ENCODE assay signal across 8 cellular contexts in genomic region chr14:49769171-49769570, GRCh38. TPM values are rescaled to one million over a fixed set of nuclear protein-coding genes. Genes with fewer than 3 reads are reported as not detected.
A peak's percentile ranks its signal among the peaks of the same experiment; 100 is the strongest.
DNase-seq lines count a peak whose midpoint lies in the region; ATAC-seq and TF ChIP-seq lines count a peak whose summit lies in the region.

No MANE protein-coding gene starts in this region.

- H3K23ac ChIP-seq in mesenchymal stem cell (ENCODE audit: low read length in 2 of 2) = no peak overlapping the region

- POLR2A ChIA-PET in CD4-positive, alpha-beta memory T cell (lab: Charles Lee; ENCODE audit: partially characterized antibody) = interaction anchor here (0.6 to 6.2 kb wide), 18 partner anchors 8 to 543 kb away, joined by 3 to 153 read pairs (median 16); partner anchors contain the start of genes DMAC2L, DNAAF2, KLHDC1 and L2HGDH

- H3K27ac ChIP-seq in CD4-positive, alpha-beta memory T cell (ENCODE audit: low read depth, low read length) = peak overlapping the region; percentile 95
- peak overlapping the region; percentile 85 for H3K27ac ChIP-seq in mammary epithelial cell (ENCODE audit: insufficient read depth, low read depth, low read length)
- no peak overlapping the region for H3K27ac ChIP-seq in mesenchymal stem cell (ENCODE audit: low read length, poor library complexity, severe bottlenecking)
- H3K27ac ChIP-seq in aorta (ENCODE audit: low read depth in 1 of 2, low read length in 2 of 2) = peak overlapping the region in 1 of 2 donors; percentile 96

- H3K4ac ChIP-seq in mesenchymal stem cell (ENCODE audit: low read depth in 1 of 2, low read length in 2 of 2) = no peak overlapping the region

- no peak overlapping the region for H2BK15ac ChIP-seq in mesenchymal stem cell (ENCODE audit: low read depth, poor library complexity, severe bottlenecking)

- peaks cover 6% of the 10 kb centered on the region; the same call in 1 of the 2 replicates for H3F3A ChIP-seq in Loucy (ENCODE audit: low read depth)

- no peaks in the 10 kb centered on the region for H3K9me2 ChIP-seq in Loucy (replicated peaks; ENCODE audit: low read depth, low read length)

- H4K8ac ChIP-seq in mesenchymal stem cell (ENCODE audit: low read length) = no peak overlapping the region

- H3K79me2 ChIP-seq in Loucy (ENCODE audit: insufficient read depth, low read length) = peaks cover 33% of the 10 kb centered on the region
- H3K79me2 ChIP-seq in mammary epithelial cell (ENCODE audit: insufficient read depth, low read length) = peaks cover 33% of the 10 kb centered on the region

- H3K27me3 ChIP-seq in CD4-positive, alpha-beta memory T cell (ENCODE audit: insufficient read depth, low read length) = no peaks in the 10 kb centered on the region
- peaks cover 6% of the 10 kb centered on the region for H3K27me3 ChIP-seq in Loucy (ENCODE audit: insufficient read depth, low read length, poor library complexity, severe bottlenecking)
- no peaks in the 10 kb centered on the region for H3K27me3 ChIP-seq in mammary epithelial cell (ENCODE audit: insufficient read depth, low read length)
- H3K27me3 ChIP-seq in mesenchymal stem cell (ENCODE audit: control insufficient read depth in 1 of 2, insufficient read depth in 1 of 2, low read length in 2 of 2) = no peaks in the 10 kb centered on the region
- H3K27me3 ChIP-seq in aorta (ENCODE audit: control insufficient read depth in 1 of 2, insufficient read depth in 2 of 2, low read length in 1 of 2) = no peaks in the 10 kb centered on the region

- peak overlapping the region; percentile 92 to 99 (median 98) for H3K4me3 Mint-ChIP-seq in CD4-positive, alpha-beta memory T cell

- CTCF ChIA-PET in CD4-positive, alpha-beta memory T cell (lab: Charles Lee; ENCODE audit: partially characterized antibody) = interaction anchor here (1.1 to 4.9 kb wide), 8 partner anchors 14 to 347 kb away, joined by 3 to 52 read pairs (median 5); partner anchors contain the start of genes DNAAF2, NEMF and VCPKMT
- CTCF ChIA-PET in mammary epithelial cell (lab: Charles Lee; ENCODE audit: low non-redundant PET) = no interaction called here

- H3K27me3 Mint-ChIP-seq in CD4-positive, alpha-beta memory T cell = peaks cover 0 to 1% of the 10 kb centered on the region in 2 donors

- H3K36me3 Mint-ChIP-seq in CD4-positive, alpha-beta memory T cell = peaks cover 5 to 30% of the 10 kb centered on the region in 2 donors

- H3K79me1 ChIP-seq in mesenchymal stem cell (replicated peaks; ENCODE audit: low read length, poor library complexity, severe bottlenecking) = peaks cover 11% of the 10 kb centered on the region

- H3K4me3 ChIP-seq in CD4-positive, alpha-beta memory T cell (ENCODE audit: low read length in 2 of 2) = peak overlapping the region; percentile 81 to 97
- H3K4me3 ChIP-seq in Loucy (ENCODE audit: low read length, poor library complexity, severe bottlenecking) = peak overlapping the region; percentile 100
- peak overlapping the region; percentile 50 to 94 (median 75) for H3K4me3 ChIP-seq in mammary epithelial cell (replicated peaks in 1 of 3; ENCODE audit: insufficient read depth in 1 of 3, low read depth in 2 of 3, low read length in 3 of 3)
- H3K4me3 ChIP-seq in mesenchymal stem cell (ENCODE audit: insufficient read depth in 1 of 2, low read depth in 1 of 2, low read length in 2 of 2) = peak overlapping the region in 1 of 2 experiments; percentile 99
- peak overlapping the region; percentile 95 to 96 for H3K4me3 ChIP-seq in aorta (ENCODE audit: low read length in 2 of 2)

- H3K4me2 ChIP-seq in Loucy (ENCODE audit: low read depth, low read length, poor library complexity, severe bottlenecking) = peak overlapping the region; percentile 78
- H3K4me2 ChIP-seq in mammary epithelial cell (ENCODE audit: insufficient read depth, low read depth, low read length) = peak overlapping the region; percentile 87
- peak overlapping the region; percentile 58 for H3K4me2 ChIP-seq in mesenchymal stem cell (ENCODE audit: low read length, poor library complexity, severe bottlenecking)

- dilution Hi-C loops in mammary epithelial cell (cut with HindIII; ENCODE audit: low sequenced_read_pairs) = no loop called here

- no peaks in the 10 kb centered on the region for H3K36me3 ChIP-seq in CD4-positive, alpha-beta memory T cell (ENCODE audit: insufficient read depth, low read length)
- H3K36me3 ChIP-seq in Loucy (ENCODE audit: insufficient read depth, low read length) (peaks cover 3% of the 10 kb centered on the region; the same call in 1 of the 2 replicates), mammary epithelial cell (ENCODE audit: insufficient read depth, low read length) (peaks cover 3% of the 10 kb centered on the region), mesenchymal stem cell (ENCODE audit: control insufficient read depth in 1 of 2, insufficient read depth in 2 of 2, low read depth in 1 of 2, low read length in 2 of 2) (peaks cover 0 to 20% of the 10 kb centered on the region in 2 experiments), aorta (ENCODE audit: control insufficient read depth in 1 of 2, insufficient read depth in 2 of 2, low read length in 1 of 2) (no peaks in the 10 kb centered on the region)

- no peak overlapping the region for H3K14ac ChIP-seq in mesenchymal stem cell (ENCODE audit: low read length in 2 of 2)

- in situ Hi-C loops in mammary epithelial cell (cut with MboI; ENCODE audit: low sequenced_read_pairs in 2 of 2) = loop anchor here (5.0 to 10.0 kb wide), 2 partner anchors 124 to 137 kb away; no protein-coding TSS in a partner anchor

- DNase-seq in CD4-positive, alpha-beta memory T cell = no peak
- DNase-seq in mammary epithelial cell (peak; percentile 23), mesenchymal stem cell (no peak), aorta (no peak), 8988T (no peak)
- DNase-seq in stimulated activated CD4-positive, alpha-beta T cell treated with anti-CD3 and anti-CD28 coated beads, Interleukin-2, amount 100 ng/mL, for 48 hours = no peak

- peaks cover 20 to 48% (median 28%) of the 10 kb centered on the region in 4 donors for H3K4me1 Mint-ChIP-seq in CD4-positive, alpha-beta memory T cell

- TF ChIP-seq CTCF in Loucy (conservative IDR thresholded peaks at IDR 0.05; ENCODE audit: low read length) = no peak
- no peak for TF ChIP-seq CTCF in mammary epithelial cell (conservative IDR thresholded peaks at IDR 0.05 in 1 of 2, IDR thresholded peaks at IDR 0.05 in 1 of 2; ENCODE audit: extremely low read depth in 1 of 2, insufficient read depth in 1 of 2, low read depth in 1 of 2, low read length in 2 of 2)

- H3K9me3 ChIP-seq in CD4-positive, alpha-beta memory T cell (ENCODE audit: control insufficient read depth in 1 of 2, low read length in 2 of 2) = no peaks in the 10 kb centered on the region
- H3K9me3 ChIP-seq in Loucy (ENCODE audit: insufficient read depth, low read depth, low read length) (no peaks in the 10 kb centered on the region), mammary epithelial cell (replicated peaks; ENCODE audit: insufficient read depth, low read length) (no peaks in the 10 kb centered on the region), mesenchymal stem cell (ENCODE audit: control insufficient read depth, low read length) (no peaks in the 10 kb centered on the region), aorta (ENCODE audit: control insufficient read depth, low read length) (no peaks in the 10 kb centered on the region)

- no peak overlapping the region for H2BK12ac ChIP-seq in mesenchymal stem cell (ENCODE audit: low read length in 2 of 2)

- peak overlapping the region; percentile 100 for H3K9ac ChIP-seq in Loucy (ENCODE audit: low read depth, low read length, poor library complexity, severe bottlenecking)
- H3K9ac ChIP-seq in mammary epithelial cell (ENCODE audit: insufficient read depth, low read length) = peak overlapping the region; percentile 92
- peak overlapping the region; percentile 100 for H3K9ac ChIP-seq in mesenchymal stem cell (ENCODE audit: low read length)

- no TSS peak for BruUV-seq in mammary epithelial cell (replicated peaks; lab: Mats Ljungman, UMichigan)

- 10% methylated on average over 6 of the region's 6 CpGs for WGBS in mammary epithelial cell (ENCODE audit: low coverage, missing lambda C conversion rate)
- WGBS in mesenchymal stem cell = 49% methylated on average over 6 of the region's 6 CpGs
- WGBS in aorta, 2 donors = 12 to 16% methylated on average over 6 of the region's 6 CpGs

- intact Hi-C loops in CD4-positive, alpha-beta memory T cell (cut with micrococcal nuclease) = loop anchor here (2.0 to 5.0 kb wide), 5 partner anchors 14 to 543 kb away; partner anchors contain the start of genes DMAC2L, L2HGDH, NEMF and VCPKMT
- intact Hi-C loops in mammary epithelial cell (cut with micrococcal nuclease) (loop anchor here (2.0 to 5.0 kb wide), 2 partner anchors 76 to 172 kb away; partner anchors contain the start of genes KLHDC1 and LRR1), aorta (cut with DNase I) (loop anchor here (2.0 to 5.0 kb wide), 2 partner anchors 77 to 134 kb away; partner anchors contain the start of genes DNAAF2 (in 1 of the 2) and KLHDC1 (in 1 of the 2))

- H3K27ac Mint-ChIP-seq in CD4-positive, alpha-beta memory T cell = peak overlapping the region; percentile 96 to 100 (median 99)

- H3K18ac ChIP-seq in mesenchymal stem cell (ENCODE audit: low read depth in 1 of 2, low read length in 2 of 2) = no peak overlapping the region

- H2AK5ac ChIP-seq in mesenchymal stem cell (ENCODE audit: low read length, severe bottlenecking) = no peak overlapping the region

- H2BK120ac ChIP-seq in mesenchymal stem cell (ENCODE audit: low read depth, low read length) = no peak overlapping the region

- no peak for ATAC-seq in aorta (ENCODE audit: low FRiP score)
- no peak for ATAC-seq in HG03196 (IDR thresholded peaks at IDR 0.05; ENCODE audit: unreplicated experiment)

- no peak overlapping the region for H4K91ac ChIP-seq in mesenchymal stem cell (ENCODE audit: low read length)

- H2AFZ ChIP-seq in Loucy (ENCODE audit: low read length) (no peak overlapping the region), mammary epithelial cell (ENCODE audit: low read depth, low read length) (peak overlapping the region; percentile 91), mesenchymal stem cell (ENCODE audit: low read depth, low read length) (no peak overlapping the region)

- H3K4me1 ChIP-seq in CD4-positive, alpha-beta memory T cell (ENCODE audit: insufficient read depth, low read length) = peaks cover 30% of the 10 kb centered on the region
- peaks cover 16% of the 10 kb centered on the region for H3K4me1 ChIP-seq in Loucy (ENCODE audit: insufficient read depth, low read length, poor library complexity, severe bottlenecking)
- peaks cover 18% of the 10 kb centered on the region for H3K4me1 ChIP-seq in mammary epithelial cell (ENCODE audit: insufficient read depth, low read length)
- peaks cover 17% of the 10 kb centered on the region for H3K4me1 ChIP-seq in mesenchymal stem cell (ENCODE audit: control insufficient read depth, insufficient read depth, low read depth, low read length)
- H3K4me1 ChIP-seq in aorta (ENCODE audit: control insufficient read depth in 1 of 2, insufficient read depth in 2 of 2, low read length in 2 of 2) = peaks cover 0 to 3% of the 10 kb centered on the region in 2 donors

- no peaks in the 10 kb centered on the region for H3K9me3 Mint-ChIP-seq in CD4-positive, alpha-beta memory T cell

- H2BK5ac ChIP-seq in mesenchymal stem cell (ENCODE audit: low read depth, low read length, poor library complexity, severe bottlenecking) = no peak overlapping the region

- H4K20me1 ChIP-seq in Loucy (ENCODE audit: insufficient read depth, low read length, poor library complexity, severe bottlenecking) = peaks cover 18% of the 10 kb centered on the region
- no peaks in the 10 kb centered on the region for H4K20me1 ChIP-seq in mammary epithelial cell (ENCODE audit: insufficient read depth, low read length)

RNA-seq across cellular contexts. Expression of gene KLHDC2, which starts 1.2 kb away (rescaled TPM):
- 10 to 100 TPM; 84.0 to 86.4 TPM for total RNA-seq in CD4-positive, alpha-beta memory T cell
- polyA plus RNA-seq in CD4-positive, alpha-beta memory T cell = 10 to 100 TPM; 96.5 to 97.0 TPM
- total RNA-seq in mammary epithelial cell = 10 to 100 TPM; 29.0 to 41.5 TPM
- 23.0 TPM for polyA plus RNA-seq in mammary epithelial cell
- polyA minus RNA-seq in mammary epithelial cell = 17.0 TPM
- 22.3 TPM for polyA plus RNA-seq in mesenchymal stem cell (2013, experiment 1 of 2)
- 22.6 TPM for polyA plus RNA-seq in mesenchymal stem cell (2013, experiment 2 of 2)
- total RNA-seq in aorta = 10 to 100 TPM; 49.1 to 56.3 TPM
- 10 to 100 TPM; 40.2 to 93.7 TPM for polyA plus RNA-seq in aorta
